ENCODE assay signal across 31 cellular contexts in genomic region chr3:29635888-29636287, GRCh38.
"Had no signal": no experiment of that assay in that cellular context is flagged by ENCODE, and none has a peak within 500 bp of the region (broad histone marks: within the 10 kb centered on the region; RNA-seq: fewer than 3 reads in every experiment).

No MANE protein-coding gene starts in this region.

- DNase-seq: colonic mucosa; effector CD8-positive, alpha-beta T cell; endodermal cell; foreskin keratinocyte; heart left ventricle; islet precursor cell; kidney glomerular epithelial cell; left ventricle myocardium superior; lower lobe of right lung; mucosa of descending colon; naive thymus-derived CD8-positive, alpha-beta T cell; nephron progenitor cell; nucleus accumbens; sigmoid colon; stimulated activated CD4-positive, alpha-beta T cell treated with anti-CD3 and anti-CD28 coated beads, Interleukin-2, amount 100 ng/mL, for 24 hours; stimulated activated CD4-positive, alpha-beta T cell treated with anti-CD3 and anti-CD28 coated beads, Interleukin-4, amount 100 ng/mL, for 24 hours; stimulated activated naive CD8-positive, alpha-beta T cell treated with anti-CD3 and anti-CD28 coated beads, Interleukin-15, Interleukin-2, amounts not matched to agents 100 U/mL and 50 U/mL, for 24 hours; substantia nigra; testis; tibial artery; upper lobe of left lung had no signal

- H3K36me3 Mint-ChIP-seq: naive thymus-derived CD8-positive, alpha-beta T cell; stimulated activated memory B cell treated with anti-CD40 and anti-IgM and Interleukin-4, amounts not matched to agents 10 μg/mL and 1 μg/mL and 100 μg/mL, for 72 hours had no signal

- FAIRE-seq: urothelium cell line had no signal

- H3K27ac Mint-ChIP-seq: dendritic cell treated with granulocyte-macrophage colony-stimulating factor and Interleukin-4, amounts not matched to agents 40 ng/mL and 50 ng/mL, for 4 days; endodermal cell; mesothelial cell of epicardium; naive thymus-derived CD8-positive, alpha-beta T cell; nephron progenitor cell; stimulated activated memory B cell treated with anti-CD40 and anti-IgM and Interleukin-4, amounts not matched to agents 10 μg/mL and 1 μg/mL and 100 μg/mL, for 72 hours had no signal

- ATAC-seq: esophagus mucosa; foreskin keratinocyte; gastroesophageal sphincter; heart left ventricle; left ventricle myocardium superior; lower lobe of right lung; mucosa of descending colon; naive thymus-derived CD8-positive, alpha-beta T cell; stimulated activated memory B cell treated with anti-CD40 and anti-IgM and Interleukin-4, amounts not matched to agents 10 μg/mL and 1 μg/mL and 100 μg/mL, for 72 hours; stimulated activated naive CD8-positive, alpha-beta T cell treated with anti-CD3 and anti-CD28 coated beads, Interleukin-15, Interleukin-2, amounts not matched to agents 100 U/mL and 50 U/mL, for 24 hours had no signal

- H3K4me1 Mint-ChIP-seq: naive thymus-derived CD8-positive, alpha-beta T cell; stimulated activated memory B cell treated with anti-CD40 and anti-IgM and Interleukin-4, amounts not matched to agents 10 μg/mL and 1 μg/mL and 100 μg/mL, for 72 hours had no signal

- H3K9me3 ChIP-seq: colonic mucosa, gastroesophageal sphincter, lower lobe of right lung, mucosa of descending colon, prostate gland, right atrium auricular region, testis had no signal

- H2AFZ ChIP-seq: hepatocyte had no signal

- H3K4me2 ChIP-seq: hepatocyte had no signal

- H3K27me3 Mint-ChIP-seq: stimulated activated memory B cell treated with anti-CD40 and anti-IgM and Interleukin-4, amounts not matched to agents 10 μg/mL and 1 μg/mL and 100 μg/mL, for 72 hours had no signal

- H3K27ac ChIP-seq: colonic mucosa, epithelial cell of prostate, foreskin keratinocyte, gastroesophageal sphincter, heart left ventricle, hepatocyte, lower lobe of right lung, prostate gland, right atrium auricular region, sigmoid colon, testis, tibial artery, upper lobe of left lung had no signal

- H3K79me2 ChIP-seq: hepatocyte had no signal

- H3K36me3 ChIP-seq: colonic mucosa, gastroesophageal sphincter, heart left ventricle, lower lobe of right lung, prostate gland, right atrium auricular region, sigmoid colon, upper lobe of left lung had no signal

- H3K4me1 ChIP-seq: colonic mucosa, foreskin keratinocyte, lower lobe of right lung, prostate gland had no signal

- H3K27me3 ChIP-seq: colonic mucosa, foreskin keratinocyte, gastroesophageal sphincter, heart left ventricle, hepatocyte, right atrium auricular region, sigmoid colon, testis, tibial artery, upper lobe of left lung had no signal

- H3K4me3 Mint-ChIP-seq: dendritic cell treated with granulocyte-macrophage colony-stimulating factor and Interleukin-4, amounts not matched to agents 40 ng/mL and 50 ng/mL, for 4 days; endodermal cell; mesothelial cell of epicardium; naive thymus-derived CD8-positive, alpha-beta T cell; nephron progenitor cell; stimulated activated memory B cell treated with anti-CD40 and anti-IgM and Interleukin-4, amounts not matched to agents 10 μg/mL and 1 μg/mL and 100 μg/mL, for 72 hours had no signal

- H3K4me3 ChIP-seq: colonic mucosa, gastroesophageal sphincter, heart left ventricle, hepatocyte, lower lobe of right lung, mucosa of descending colon, prostate gland, right atrium auricular region, sigmoid colon, testis, tibial artery, upper lobe of left lung had no signal
